In the genomic region with DNA sequence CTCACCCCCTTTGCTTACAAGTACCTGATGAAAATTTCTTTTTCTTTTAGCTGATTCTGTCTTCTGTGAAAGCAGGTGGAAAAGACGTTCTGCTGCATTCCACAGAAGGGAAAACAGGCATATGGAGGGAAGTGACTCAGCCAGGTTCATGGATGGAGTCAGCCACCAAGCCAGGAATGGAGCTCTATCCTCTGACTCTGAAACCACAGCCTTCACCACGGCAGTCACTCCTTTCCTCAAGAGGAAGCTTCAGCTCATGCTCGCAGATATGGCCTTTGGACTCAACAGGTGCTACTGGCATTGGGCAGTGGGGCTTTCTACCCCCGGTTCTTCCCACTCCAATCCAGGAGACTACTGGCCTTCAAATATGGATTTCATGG, we compare ENCODE assay signal across 13 cellular contexts. TPM values are rescaled to one million over a fixed set of nuclear protein-coding genes. Genes with fewer than 3 reads are reported as not detected.
DNase-seq lines count a peak whose midpoint lies in the region; ATAC-seq and TF ChIP-seq lines count a peak whose summit lies in the region.
"Had no signal": no experiment of that assay in that cellular context is flagged by ENCODE, and none has a peak within 500 bp of the region (broad histone marks: within the 10 kb centered on the region; RNA-seq: fewer than 3 reads in every experiment).

No MANE protein-coding gene starts in this region.

- CTCF ChIA-PET in PC-9 (lab: Charles Lee): interaction anchor here (0.6 to 1.3 kb wide), 7 partner anchors 12 to 105 kb away, joined by 4 to 14 read pairs (median 5); partner anchors contain the start of gene PLAU

- H3K9me3 ChIP-seq in PC-9 (ENCODE audit: insufficient read depth, low read depth): no peaks in the 10 kb centered on the region
- H3K9me3 ChIP-seq: sigmoid colon, stomach had no signal

- no peaks in the 10 kb centered on the region for H4K20me1 ChIP-seq in PC-9 (ENCODE audit: insufficient read depth)

- H3K36me3 ChIP-seq in PC-9 (ENCODE audit: low read depth): no peaks in the 10 kb centered on the region
- H3K36me3 ChIP-seq: sigmoid colon, stomach had no signal

- H2AFZ ChIP-seq in PC-9: no peak overlapping the region; the same call in 1 of the 2 replicates

- no peaks in the 10 kb centered on the region for H3K9me2 ChIP-seq in PC-9 (ENCODE audit: insufficient read depth)

- peak overlapping the region; percentile 98 for H3K27ac ChIP-seq in PC-9
- H3K27ac ChIP-seq: sigmoid colon had no signal

- DNase-seq in EL (peak; percentile 95), PC-9 (peak; percentile 87 to 99), epithelial cell of proximal tubule (ENCODE audit: low read depth) (peak; percentile 85), skeletal muscle cell (ENCODE audit: low read depth) (peak; percentile 73), SIG-M5 treated with dmso at 0.1 percent for 504 hours (lab: John Stamatoyannopoulos, UW; ENCODE audit: unreplicated experiment) (no peak), iPS-NIHi7 (ENCODE audit: extremely low spot score) (no peak)
- no peak for DNase-seq in effector CD4-positive, alpha-beta T cell
- DNase-seq: activated CD4-positive, alpha-beta T cell treated with anti-CD3 and anti-CD28 coated beads, Interleukin-2, amount 10 ng/mL, durations not matched to agents 7 days and 5 days; GDM1; NCI-H748 treated with DMSO at 0.1 percent for 48 hours; sigmoid colon; stomach had no signal

- peaks cover 48% of the 10 kb centered on the region for H3F3A ChIP-seq in PC-9 (ENCODE audit: insufficient read depth, low read depth)

- no TSS peak for BruUV-seq in PC-9 (replicated peaks; lab: Mats Ljungman, UMichigan)

- intact Hi-C loops in PC-9 (cut with micrococcal nuclease; ENCODE audit: unreplicated experiment): loop anchor here (1.0 kb wide), 1 partner anchor 10 kb away; no protein-coding TSS in a partner anchor

- H3K4me3 ChIP-seq in PC-9: peak overlapping the region; percentile 4; the same call in 1 of the 2 replicates
- no peak overlapping the region for H3K4me3 ChIP-seq in epithelial cell of proximal tubule (ENCODE audit: low read depth, low read length)
- no peak overlapping the region for H3K4me3 ChIP-seq in skeletal muscle cell (ENCODE audit: low read depth, low read length)
- H3K4me3 ChIP-seq: sigmoid colon, stomach had no signal

- H3K27me3 ChIP-seq in PC-9 (ENCODE audit: insufficient read depth, low read depth): no peaks in the 10 kb centered on the region
- H3K27me3 ChIP-seq: sigmoid colon, stomach had no signal

- TF ChIP-seq CTCF in PC-9 (conservative IDR thresholded peaks at IDR 0.05) (no peak), epithelial cell of proximal tubule (conservative IDR thresholded peaks at IDR 0.05; ENCODE audit: low read depth, low read length) (no peak)

- H3K4me1 ChIP-seq in PC-9 (replicated peaks; ENCODE audit: insufficient read depth): peaks cover 83% of the 10 kb centered on the region
- H3K4me1 ChIP-seq: sigmoid colon had no signal

- POLR2A ChIA-PET in PC-9 (lab: Charles Lee; ENCODE audit: unreplicated experiment): interaction anchor here (0.5 to 2.6 kb wide), 4 partner anchors 11 to 170 kb away, joined by 3 to 87 read pairs (median 13); partner anchors contain the start of gene VCL

- H3K79me2 ChIP-seq in PC-9 (ENCODE audit: low read depth): no peaks in the 10 kb centered on the region

- ATAC-seq in GM21526 (IDR thresholded peaks at IDR 0.05; ENCODE audit: low FRiP score, unreplicated experiment): no peak

- peak overlapping the region; percentile 77 for H3K4me2 ChIP-seq in PC-9

RNA-seq across cellular contexts. Expression of gene PLAU, which starts 11.5 kb away (rescaled TPM):
- total RNA-seq in PC-9 (2021) (90.3 and 94.9 TPM in 2 replicates), epithelial cell of proximal tubule (406 and 970 TPM in 2 replicates)

RNA-seq across cellular contexts. Expression of gene CAMK2G, which starts 25.0 kb away (rescaled TPM):
- 125 and 147 TPM in 2 replicates for total RNA-seq in PC-9 (2021)
- 15.2 and 17.0 TPM in 2 replicates for total RNA-seq in epithelial cell of proximal tubule

Comparison
In these comparisons a context has a peak if more than half of its experiments do, and no peak if none do; other contexts are left out.
1. DNase-seq: peak in EL (single experiment), PC-9 (2 of 2), epithelial cell of proximal tubule (single experiment) and skeletal muscle cell (single experiment); none in SIG-M5 treated with dmso at 0.1 percent for 504 hours (single experiment), iPS-NIHi7 (single experiment) and effector CD4-positive, alpha-beta T cell (single experiment).